ENCODE assay signal across 1 cellular context in genomic region chr7:95811846-95812445, GRCh38.
TF ChIP-seq lines count a peak whose summit lies in the region.

No MANE protein-coding gene starts in this region.

TF ChIP-seq in SK-N-SH treated with all-trans-retinoic acid at 6 μM for 48 hours, 23 proteins besides CTCF, POLR2A, EP300 and RAD21 (continued from another document):
- TF ChIP-seq TSHZ2 (CRISPR knock-in tag; IDR thresholded peaks at IDR 0.05) (no peak; the same call in 1 of the 2 replicates), RARB (CRISPR knock-in tag; IDR thresholded peaks at IDR 0.05) (no peak), TOX (CRISPR knock-in tag; IDR thresholded peaks at IDR 0.05; ENCODE audit: borderline replicate concordance) (no peak), CREB5 (CRISPR knock-in tag; IDR thresholded peaks at IDR 0.05; ENCODE audit: low read depth) (no peak), TCF4 (CRISPR knock-in tag; IDR thresholded peaks at IDR 0.05; ENCODE audit: borderline replicate concordance) (peak; percentile 61)
- TF ChIP-seq, protein P1, sequence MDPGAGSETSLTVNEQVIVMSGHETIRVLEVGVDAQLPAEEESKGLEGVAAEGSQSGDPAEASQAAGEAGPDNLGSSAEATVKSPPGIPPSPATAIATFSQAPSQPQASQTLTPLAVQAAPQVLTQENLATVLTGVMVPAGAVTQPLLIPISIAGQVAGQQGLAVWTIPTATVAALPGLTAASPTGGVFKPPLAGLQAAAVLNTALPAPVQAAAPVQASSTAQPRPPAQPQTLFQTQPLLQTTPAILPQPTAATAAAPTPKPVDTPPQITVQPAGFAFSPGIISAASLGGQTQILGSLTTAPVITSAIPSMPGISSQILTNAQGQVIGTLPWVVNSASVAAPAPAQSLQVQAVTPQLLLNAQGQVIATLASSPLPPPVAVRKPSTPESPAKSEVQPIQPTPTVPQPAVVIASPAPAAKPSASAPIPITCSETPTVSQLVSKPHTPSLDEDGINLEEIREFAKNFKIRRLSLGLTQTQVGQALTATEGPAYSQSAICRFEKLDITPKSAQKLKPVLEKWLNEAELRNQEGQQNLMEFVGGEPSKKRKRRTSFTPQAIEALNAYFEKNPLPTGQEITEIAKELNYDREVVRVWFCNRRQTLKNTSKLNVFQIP (CRISPR knock-in tag; IDR thresholded peaks at IDR 0.05; ENCODE audit: borderline replicate concordance, low read depth): no peak
